Comparison of ENCODE assay signal across 27 cellular contexts in the genomic region with DNA sequence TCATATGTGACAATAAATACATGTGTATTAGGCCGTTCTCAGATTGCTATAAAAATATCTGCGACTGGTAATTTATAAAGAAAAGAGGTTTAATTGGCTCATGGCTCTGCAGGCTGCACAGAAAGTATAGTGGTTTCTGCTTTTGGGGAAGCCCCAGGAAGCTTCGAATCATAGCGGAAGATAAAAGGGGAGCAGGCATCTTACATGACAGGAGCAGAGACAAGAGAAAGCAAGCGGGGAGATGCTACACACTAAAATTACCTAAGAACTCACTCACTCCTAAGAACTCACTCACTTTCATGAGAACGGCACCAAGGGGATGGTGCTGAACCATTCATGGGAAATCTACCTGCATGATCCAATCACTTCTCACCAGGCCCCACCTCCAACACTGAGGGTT.
"Had no signal": no experiment of that assay in that cellular context is flagged by ENCODE, and none has a peak within 500 bp of the region (broad histone marks: within the 10 kb centered on the region; RNA-seq: fewer than 3 reads in every experiment).

No MANE protein-coding gene starts in this region.

- H3K27ac ChIP-seq: neural progenitor cell, ovary, parathyroid adenoma, psoas muscle, right lobe of liver, sigmoid colon, stomach, thoracic aorta, thyroid gland, tibial nerve, upper lobe of left lung, vagina had no signal

- H3K9me3 ChIP-seq: ovary, psoas muscle, right lobe of liver, sigmoid colon, stomach, thoracic aorta, thyroid gland, upper lobe of left lung, vagina had no signal

- H3K27ac Mint-ChIP-seq: nephron; neural progenitor cell; progenitor cell of endocrine pancreas; stimulated activated effector memory CD8-positive, alpha-beta T cell treated with anti-CD3 and anti-CD28 coated beads, Interleukin-12 subunit alpha, Interleukin-12 subunit beta, amount 100 ng/mL, for 72 hours; stimulated activated naive B cell treated with anti-CD40 and anti-IgM and Interleukin-4, amounts not matched to agents 10 μg/mL and 1 μg/mL and 100 μg/mL, for 72 hours; stimulated activated naive CD8-positive, alpha-beta T cell treated with anti-CD3 and anti-CD28 coated beads, Interleukin-15, Interleukin-2, amounts not matched to agents 100 ng/mL and 50 ng/mL, for 24 hours had no signal

- H3K27me3 ChIP-seq: neural progenitor cell, ovary, right lobe of liver, sigmoid colon, stomach, thyroid gland, tibial nerve, upper lobe of left lung, vagina had no signal

- H3K4me1 ChIP-seq: neural progenitor cell, psoas muscle, right lobe of liver, sigmoid colon, stomach, thyroid gland, tibial nerve, upper lobe of left lung, vagina had no signal

- H3K79me2 ChIP-seq: parathyroid adenoma had no signal

- ATAC-seq: psoas muscle; right cardiac atrium; right lobe of liver; stimulated activated effector memory CD8-positive, alpha-beta T cell treated with anti-CD3 and anti-CD28 coated beads, Interleukin-12 subunit alpha, Interleukin-12 subunit beta, amount 100 ng/mL, for 72 hours; stimulated activated naive B cell treated with anti-CD40 and anti-IgM and Interleukin-4, amounts not matched to agents 10 μg/mL and 1 μg/mL and 100 μg/mL, for 72 hours had no signal

- H3K4me2 ChIP-seq: neural progenitor cell had no signal

- H3K36me3 Mint-ChIP-seq: neural progenitor cell; stimulated activated effector memory CD8-positive, alpha-beta T cell treated with anti-CD3 and anti-CD28 coated beads, Interleukin-12 subunit alpha, Interleukin-12 subunit beta, amount 100 ng/mL, for 72 hours; stimulated activated naive B cell treated with anti-CD40 and anti-IgM and Interleukin-4, amounts not matched to agents 10 μg/mL and 1 μg/mL and 100 μg/mL, for 72 hours had no signal

- H3K9me3 Mint-ChIP-seq: stimulated activated effector memory CD8-positive, alpha-beta T cell treated with anti-CD3 and anti-CD28 coated beads, Interleukin-12 subunit alpha, Interleukin-12 subunit beta, amount 100 ng/mL, for 72 hours had no signal

- DNase-seq: occipital lobe; ovary; posterior cingulate gyrus; psoas muscle; right cardiac atrium; right lobe of liver; sigmoid colon; small intestine; stimulated activated CD4-positive, alpha-beta T cell treated with anti-CD3 and anti-CD28 coated beads, Interleukin-15, amount 100 ng/mL, for 24 hours; stimulated activated CD4-positive, alpha-beta T cell treated with anti-CD3 and anti-CD28 coated beads, Interleukin-2, amount 100 ng/mL, for 24 hours; stimulated activated CD4-positive, alpha-beta T cell treated with anti-CD3 and anti-CD28 coated beads, Interleukin-2, amount 100 ng/mL, for 48 hours; stimulated activated CD4-positive, alpha-beta T cell treated with anti-CD3 and anti-CD28 coated beads, Interleukin-4, amount 100 ng/mL, for 24 hours; stimulated activated naive B cell treated with anti-CD40 and anti-IgM and Interleukin-4, amounts not matched to agents 10 μg/mL and 1 μg/mL and 100 μg/mL, for 72 hours; stimulated activated naive CD4-positive, alpha-beta T cell treated with Interleukin-2 at 50 U/mL for 16 hours; stomach; thyroid gland; trophoblast cell; upper lobe of left lung had no signal

- H3K4me3 Mint-ChIP-seq: nephron; neural progenitor cell; stimulated activated effector memory CD8-positive, alpha-beta T cell treated with anti-CD3 and anti-CD28 coated beads, Interleukin-12 subunit alpha, Interleukin-12 subunit beta, amount 100 ng/mL, for 72 hours; stimulated activated naive B cell treated with anti-CD40 and anti-IgM and Interleukin-4, amounts not matched to agents 10 μg/mL and 1 μg/mL and 100 μg/mL, for 72 hours; stimulated activated naive CD8-positive, alpha-beta T cell treated with anti-CD3 and anti-CD28 coated beads, Interleukin-15, Interleukin-2, amounts not matched to agents 100 ng/mL and 50 ng/mL, for 24 hours had no signal

- H3K36me3 ChIP-seq: neural progenitor cell, ovary, right lobe of liver, sigmoid colon, stomach, thoracic aorta, thyroid gland, tibial nerve, upper lobe of left lung, vagina had no signal

- H3K9ac ChIP-seq: neural progenitor cell, parathyroid adenoma had no signal

- H3K27me3 Mint-ChIP-seq: progenitor cell of endocrine pancreas had no signal

- H2AFZ ChIP-seq: neural progenitor cell, parathyroid adenoma had no signal

- H3K4me3 ChIP-seq: neural progenitor cell, ovary, psoas muscle, right lobe of liver, sigmoid colon, stomach, thoracic aorta, thyroid gland, tibial nerve, upper lobe of left lung, vagina had no signal

- H3K4me1 Mint-ChIP-seq: nephron; neural progenitor cell; stimulated activated effector memory CD8-positive, alpha-beta T cell treated with anti-CD3 and anti-CD28 coated beads, Interleukin-12 subunit alpha, Interleukin-12 subunit beta, amount 100 ng/mL, for 72 hours; stimulated activated naive B cell treated with anti-CD40 and anti-IgM and Interleukin-4, amounts not matched to agents 10 μg/mL and 1 μg/mL and 100 μg/mL, for 72 hours had no signal
